In the genomic region with DNA sequence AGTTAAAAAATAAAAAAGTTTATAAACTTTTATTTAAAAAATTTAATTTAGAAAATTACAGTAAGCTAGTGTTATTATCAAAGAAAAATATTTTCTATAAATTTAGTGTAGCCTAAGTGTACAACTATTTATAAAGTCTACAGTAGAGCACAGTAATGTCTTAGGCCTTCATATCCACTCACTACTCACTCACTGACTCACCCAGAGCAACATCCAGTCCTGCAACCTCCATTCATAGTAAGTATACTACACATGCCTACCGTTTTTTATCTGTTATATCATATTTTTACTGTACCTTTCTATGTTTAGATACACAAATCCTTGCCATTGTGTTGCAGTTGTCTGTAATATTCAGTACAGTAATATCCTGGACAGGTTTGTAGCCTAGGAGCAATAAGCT, we compare ENCODE assay signal across 18 cellular contexts.
A peak's percentile ranks its signal among the peaks of the same experiment; 100 is the strongest.
DNase-seq lines count a peak whose midpoint lies in the region; ATAC-seq, FAIRE-seq and TF ChIP-seq lines count a peak whose summit lies in the region.
"Had no signal": no experiment of that assay in that cellular context is flagged by ENCODE, and none has a peak within 500 bp of the region (broad histone marks: within the 10 kb centered on the region; RNA-seq: fewer than 3 reads in every experiment).

No MANE protein-coding gene starts in this region.

- H3K27ac Mint-ChIP-seq in glutamatergic neuron (ENCODE audit: unreplicated experiment): no peak overlapping the region
- H3K27ac Mint-ChIP-seq: CD8-positive, alpha-beta memory T cell had no signal

- TF ChIP-seq POLR2A in HepG2 (IDR thresholded peaks at IDR 0.05; ENCODE audit: insufficient read depth in 1 of 2, low read depth in 2 of 2, low read length in 2 of 2): no peak

- POLR2A ChIA-PET in HepG2 (lab: Yijun Ruan, JAX): no interaction called here

- FAIRE-seq in bronchial epithelial cell (lab: Jason Lieb, UNC) (no peak), HepG2 (lab: Jason Lieb, UNC) (no peak)

- intact Hi-C loops in HepG2 (cut with micrococcal nuclease; ENCODE audit: unreplicated experiment): no loop called here

- H3K4me3 Mint-ChIP-seq in glutamatergic neuron (ENCODE audit: unreplicated experiment): no peak overlapping the region
- H3K4me3 Mint-ChIP-seq: CD8-positive, alpha-beta memory T cell had no signal

- no peak overlapping the region for H2AK5ac ChIP-seq in neuronal stem cell (ENCODE audit: low read depth, low read length)

- no peaks in the 10 kb centered on the region for H3K27me3 Mint-ChIP-seq in glutamatergic neuron (ENCODE audit: unreplicated experiment)

- H3K4me1 Mint-ChIP-seq in glutamatergic neuron (ENCODE audit: low read depth, unreplicated experiment): no peaks in the 10 kb centered on the region
- H3K4me1 Mint-ChIP-seq: CD8-positive, alpha-beta memory T cell had no signal

- WGBS in HepG2 (ENCODE audit: low lambda C conversion rate): 0% methylated on average over 1 of the region's 1 CpG
- WGBS in neuronal stem cell (ENCODE audit: extremely low coverage in 2 of 2, insufficient read length in 2 of 2, insufficient replicate concordance in 1 of 2), 2 donors: no CpG with 5 or more reads among the region's 1 CpG

- ATAC-seq in foreskin keratinocyte (no peak), HepG2 (no peak)

- H3K9me3 Mint-ChIP-seq in glutamatergic neuron (ENCODE audit: unreplicated experiment): no peaks in the 10 kb centered on the region

- no peak overlapping the region for H3K14ac ChIP-seq in neuronal stem cell (ENCODE audit: low read length)

- no peaks in the 10 kb centered on the region for H3K9me2 ChIP-seq in Karpas-422 (replicated peaks; ENCODE audit: insufficient read depth, low read length)

- H2BK120ac ChIP-seq in neuronal stem cell (ENCODE audit: low read depth, low read length): no peak overlapping the region

- no peak overlapping the region for H3K23ac ChIP-seq in neuronal stem cell (ENCODE audit: low read depth, low read length, poor library complexity)

- no peak overlapping the region for H3K18ac ChIP-seq in neuronal stem cell (ENCODE audit: low read length)

- H3K36me3 ChIP-seq in bronchial epithelial cell (ENCODE audit: control insufficient read depth, insufficient read depth, low read length) (no peaks in the 10 kb centered on the region), HepG2 (replicated peaks in 1 of 2; ENCODE audit: control insufficient read depth in 1 of 2, insufficient read depth in 2 of 2, low read length in 2 of 2) (no peaks in the 10 kb centered on the region), neuronal stem cell (replicated peaks in 1 of 2; ENCODE audit: control insufficient read depth in 2 of 2, insufficient read depth in 2 of 2, low read length in 2 of 2) (no peaks in the 10 kb centered on the region), Karpas-422 (ENCODE audit: insufficient read depth, low read length) (no peaks in the 10 kb centered on the region)
- H3K36me3 ChIP-seq: BE2C, HAP-1 had no signal

- H4K8ac ChIP-seq in neuronal stem cell (ENCODE audit: low read depth, low read length): no peak overlapping the region

- TF ChIP-seq EP300 in HepG2 (IDR thresholded peaks at IDR 0.05; ENCODE audit: low read depth in 2 of 2, low read length in 2 of 2) (no peak), HepG2 (CRISPR knock-in tag; IDR thresholded peaks at IDR 0.05; ENCODE audit: borderline replicate concordance) (no peak)

- H3K4me3 ChIP-seq in bronchial epithelial cell (ENCODE audit: low read depth, low read length) (no peak overlapping the region), HepG2 (replicated peaks in 1 of 3; ENCODE audit: insufficient read depth in 1 of 3, low read depth in 2 of 3, low read length in 3 of 3) (no peak overlapping the region), neuronal stem cell (ENCODE audit: low read length in 2 of 2) (no peak overlapping the region), Karpas-422 (ENCODE audit: low read length) (no peak overlapping the region)
- H3K4me3 ChIP-seq: HAP-1 had no signal

- no peaks in the 10 kb centered on the region for H3K79me2 ChIP-seq in HepG2 (ENCODE audit: insufficient read depth, low read length)
- H3K79me2 ChIP-seq in Karpas-422 (ENCODE audit: low read length): no peaks in the 10 kb centered on the region

- no peak overlapping the region for H2BK15ac ChIP-seq in neuronal stem cell (ENCODE audit: low read length)

- DNase-seq in EL (peak; percentile 42), LHCN-M2 (ENCODE audit: low read depth) (peak; percentile 35), bronchial epithelial cell (ENCODE audit: low read depth) (peak; percentile 17), foreskin keratinocyte (peak; percentile 2 to 42), HepG2 (ENCODE audit: low spot score) (no peak), neuronal stem cell (ENCODE audit: low spot score) (no peak), Karpas-422 (no peak), glutamatergic neuron (no peak)
- DNase-seq: BE2C; CD8-positive, alpha-beta memory T cell; KG1; MM.1S; NCI-H1105 treated with DMSO at 0.1 percent for 48 hours; NCI-H187; NCI-H510A; NCI-H82 had no signal

- no peak for TF ChIP-seq RAD21 in HepG2 (CRISPR knock-in tag; IDR thresholded peaks at IDR 0.05)

- no peaks in the 10 kb centered on the region for H3K79me1 ChIP-seq in neuronal stem cell (ENCODE audit: low read depth, low read length)

- H3K36me3 Mint-ChIP-seq in glutamatergic neuron (ENCODE audit: unreplicated experiment): no peaks in the 10 kb centered on the region
- H3K36me3 Mint-ChIP-seq: CD8-positive, alpha-beta memory T cell had no signal

- no peaks in the 10 kb centered on the region for H4K20me1 ChIP-seq in HepG2 (ENCODE audit: insufficient read depth, low read length)
- H4K20me1 ChIP-seq in Karpas-422 (ENCODE audit: insufficient read depth, low read depth, low read length): no peaks in the 10 kb centered on the region

- in situ Hi-C loops in HepG2 (cut with HindIII; ENCODE audit: extremely low pct_ligation_motif_present, low pct_unique_long_range_greater_than_20kb): no loop called here

- no peak overlapping the region for H4K91ac ChIP-seq in neuronal stem cell (ENCODE audit: low read depth, low read length, poor library complexity)

- no TSS peak for BruUV-seq in HepG2 (replicated peaks; lab: Mats Ljungman, UMichigan)

- H3K9me3 ChIP-seq in HepG2 (ENCODE audit: low read length) (no peaks in the 10 kb centered on the region), neuronal stem cell (replicated peaks in 1 of 2; ENCODE audit: control insufficient read depth in 2 of 2, insufficient read depth in 1 of 2, low read depth in 1 of 2, low read length in 2 of 2) (no peaks in the 10 kb centered on the region), Karpas-422 (ENCODE audit: low read length) (peaks cover 26% of the 10 kb centered on the region; the same call in 1 of the 2 replicates)
- H3K9me3 ChIP-seq: BE2C, HAP-1 had no signal

- H3K27me3 ChIP-seq in bronchial epithelial cell (ENCODE audit: control insufficient read depth, insufficient read depth, low read length): no peaks in the 10 kb centered on the region
- H3K27me3 ChIP-seq in foreskin keratinocyte: no peaks in the 10 kb centered on the region
- H3K27me3 ChIP-seq in HepG2 (ENCODE audit: control insufficient read depth in 1 of 2, insufficient read depth in 2 of 2, low read length in 2 of 2): no peaks in the 10 kb centered on the region
- H3K27me3 ChIP-seq in neuronal stem cell (ENCODE audit: control insufficient read depth in 3 of 3, insufficient read depth in 3 of 3, low read depth in 1 of 3, low read length in 3 of 3): no peaks in the 10 kb centered on the region
- no peaks in the 10 kb centered on the region for H3K27me3 ChIP-seq in Karpas-422 (ENCODE audit: low read length)
- H3K27me3 ChIP-seq: BE2C had no signal

- H2BK12ac ChIP-seq in neuronal stem cell (ENCODE audit: low read length): no peak overlapping the region

- no peak overlapping the region for H3K9ac ChIP-seq in HepG2 (ENCODE audit: insufficient read depth, low read depth, low read length)
- H3K9ac ChIP-seq in neuronal stem cell (ENCODE audit: low read depth, low read length, poor library complexity): no peak overlapping the region
- no peak overlapping the region for H3K9ac ChIP-seq in Karpas-422 (ENCODE audit: low read length)

- H3K4ac ChIP-seq in neuronal stem cell (ENCODE audit: low read length): no peak overlapping the region

- H3K27ac ChIP-seq in foreskin keratinocyte: no peak overlapping the region
- no peak overlapping the region for H3K27ac ChIP-seq in HepG2 (ENCODE audit: extremely low read length, insufficient read depth, low read length)
- no peak overlapping the region for H3K27ac ChIP-seq in neuronal stem cell (replicated peaks; ENCODE audit: low read length)
- H3K27ac ChIP-seq in Karpas-422 (ENCODE audit: low read length): no peak overlapping the region
- H3K27ac ChIP-seq: HL-60 had no signal

- peaks cover 3% of the 10 kb centered on the region for H3K4me1 ChIP-seq in foreskin keratinocyte
- no peaks in the 10 kb centered on the region for H3K4me1 ChIP-seq in HepG2 (ENCODE audit: insufficient read depth, low read length)
- H3K4me1 ChIP-seq in neuronal stem cell (ENCODE audit: control insufficient read depth in 2 of 2, insufficient read depth in 1 of 2, low read depth in 1 of 2, low read length in 2 of 2): no peaks in the 10 kb centered on the region
- H3K4me1 ChIP-seq in Karpas-422 (ENCODE audit: low read length): no peaks in the 10 kb centered on the region
- H3K4me1 ChIP-seq: BE2C, HAP-1 had no signal

- no peak overlapping the region for H2BK5ac ChIP-seq in neuronal stem cell (ENCODE audit: low read length)

- H3K4me2 ChIP-seq in HepG2 (ENCODE audit: low read depth, low read length): no peak overlapping the region
- no peak overlapping the region for H3K4me2 ChIP-seq in neuronal stem cell (ENCODE audit: insufficient read depth, low read length, poor library complexity, severe bottlenecking)
- no peak overlapping the region for H3K4me2 ChIP-seq in Karpas-422 (ENCODE audit: low read depth, low read length, poor library complexity, severe bottlenecking)

- H2AFZ ChIP-seq in HepG2 (ENCODE audit: low read length) (no peak overlapping the region), neuronal stem cell (ENCODE audit: low read length) (no peak overlapping the region), Karpas-422 (ENCODE audit: low read length) (no peak overlapping the region)

- TF ChIP-seq CTCF in bronchial epithelial cell (IDR thresholded peaks at IDR 0.05; ENCODE audit: insufficient read depth, low read length, severe bottlenecking): no peak
- TF ChIP-seq CTCF in foreskin keratinocyte (conservative IDR thresholded peaks at IDR 0.05): no peak
- no peak for TF ChIP-seq CTCF in HepG2 (CRISPR knock-in tag; IDR thresholded peaks at IDR 0.05)
- no peak for TF ChIP-seq CTCF in glutamatergic neuron (IDR thresholded peaks at IDR 0.05; ENCODE audit: partially characterized antibody, unreplicated experiment)

- CTCF ChIA-PET in HepG2 (lab: Yijun Ruan, JAX; ENCODE audit: low intra/inter-chr PET ratio, low total read pairs): no interaction called here

TF ChIP-seq in HepG2, 621 proteins besides CTCF, POLR2A, EP300 and RAD21 (continues in another document):
- TF ChIP-seq ZNF329 (CRISPR knock-in tag; IDR thresholded peaks at IDR 0.05; ENCODE audit: low read depth): no peak
- TF ChIP-seq HOXA7 (CRISPR knock-in tag; IDR thresholded peaks at IDR 0.05): no peak
- no peak for TF ChIP-seq ZIK1 (CRISPR knock-in tag; IDR thresholded peaks at IDR 0.05; ENCODE audit: borderline replicate concordance, low read depth)

Comparison
In these comparisons a context has a peak if more than half of its experiments do, and no peak if none do; other contexts are left out.
1. DNase-seq: peak in EL (single experiment), LHCN-M2 (single experiment), bronchial epithelial cell (single experiment) and foreskin keratinocyte (2 of 2); none in HepG2 (single experiment), neuronal stem cell (single experiment), Karpas-422 (single experiment) and glutamatergic neuron (single experiment).